In the genomic region with DNA sequence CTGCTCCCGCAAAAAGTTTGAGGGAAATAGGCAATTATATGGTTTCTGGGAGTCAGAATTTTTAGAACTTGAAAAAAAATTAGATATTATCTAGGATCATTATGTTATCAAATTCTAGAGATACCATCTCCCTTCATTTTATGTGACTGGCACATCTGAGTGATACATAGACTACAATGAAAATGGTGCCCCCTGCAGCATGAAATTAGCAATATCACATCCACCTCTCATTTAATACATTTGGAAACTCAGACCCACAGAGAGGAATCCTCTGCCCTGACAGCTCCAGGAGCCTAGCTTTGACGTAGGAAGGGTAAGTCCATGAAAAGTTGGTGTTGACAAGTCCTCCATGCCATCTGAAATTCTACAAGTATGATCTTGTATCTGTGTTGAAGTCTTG, we compare ENCODE assay signal across 8 cellular contexts.
A peak's percentile ranks its signal among the peaks of the same experiment; 100 is the strongest.
DNase-seq lines count a peak whose midpoint lies in the region; ATAC-seq and TF ChIP-seq lines count a peak whose summit lies in the region.

No MANE protein-coding gene starts in this region.

- H3K79me2 ChIP-seq in OCI-LY7 (ENCODE audit: insufficient read depth, low read depth, low read length), result no peaks in the 10 kb centered on the region

- H3K27ac ChIP-seq in OCI-LY7 (ENCODE audit: low read depth, low read length, poor library complexity, severe bottlenecking), result no peak overlapping the region

- BruUV-seq in OCI-LY7 (replicated peaks; lab: Mats Ljungman, UMichigan), result no TSS peak

- peaks cover 0 to 4% of the 10 kb centered on the region in 2 donors for H3K27me3 Mint-ChIP-seq in T-cell

- no peaks in the 10 kb centered on the region for H3K4me1 ChIP-seq in OCI-LY7 (ENCODE audit: insufficient read depth, low read length, poor library complexity, severe bottlenecking)

- H3K9me3 ChIP-seq in OCI-LY7 (ENCODE audit: low read length) (no peaks in the 10 kb centered on the region), MG63 (no peaks in the 10 kb centered on the region)

- no peak overlapping the region for H3K4me3 ChIP-seq in OCI-LY7 (ENCODE audit: low read depth, low read length, poor library complexity, severe bottlenecking)
- H3K4me3 ChIP-seq in MG63, result no peak overlapping the region

- H3K36me3 Mint-ChIP-seq in T-cell, result no peaks in the 10 kb centered on the region

- CTCF ChIA-PET in OCI-LY7 (lab: Charles Lee; ENCODE audit: unreplicated experiment), result no interaction called here
- CTCF ChIA-PET in T-cell (lab: Charles Lee), result no interaction called here

- H3K9me2 ChIP-seq in OCI-LY7 (ENCODE audit: insufficient read depth, low read length), result no peaks in the 10 kb centered on the region

- POLR2A ChIA-PET in OCI-LY7 (lab: Charles Lee), result no interaction called here
- POLR2A ChIA-PET in T-cell (lab: Charles Lee), result no interaction called here

- H3K27me3 ChIP-seq in MG63, result no peaks in the 10 kb centered on the region

- intact Hi-C loops in OCI-LY7 (cut with micrococcal nuclease; ENCODE audit: unreplicated experiment), result no loop called here

- H3K4me3 Mint-ChIP-seq in T-cell, result no peak overlapping the region

- H3K36me3 ChIP-seq in OCI-LY7 (ENCODE audit: insufficient read depth, low read length), result no peaks in the 10 kb centered on the region
- no peaks in the 10 kb centered on the region for H3K36me3 ChIP-seq in MG63

- TF ChIP-seq CTCF in OCI-LY7 (conservative IDR thresholded peaks at IDR 0.05; ENCODE audit: low read length), result peak; percentile 80

- H3K9me3 Mint-ChIP-seq in T-cell, result no peaks in the 10 kb centered on the region

- ATAC-seq in HG02678 (IDR thresholded peaks at IDR 0.05; ENCODE audit: unreplicated experiment) (peak; percentile 47), HG03571 (IDR thresholded peaks at IDR 0.05; ENCODE audit: unreplicated experiment) (no peak), HG03039 (IDR thresholded peaks at IDR 0.05; ENCODE audit: unreplicated experiment) (no peak), T-cell (replicated peaks in 1 of 4) (no peak)

- no peaks in the 10 kb centered on the region for H3K4me1 Mint-ChIP-seq in T-cell

- no peak overlapping the region for H3K27ac Mint-ChIP-seq in T-cell

- H4K20me1 ChIP-seq in OCI-LY7 (ENCODE audit: insufficient read depth, low read length), result no peaks in the 10 kb centered on the region

- H3K4me2 ChIP-seq in OCI-LY7 (ENCODE audit: low read length), result no peak overlapping the region

- no peak overlapping the region for H2AFZ ChIP-seq in OCI-LY7 (ENCODE audit: low read length)

- peak; percentile 19 for DNase-seq in EL
- peak; percentile 22 for DNase-seq in OCI-LY7 (ENCODE audit: low spot score)
- DNase-seq in foreskin melanocyte, result peak; percentile 12
- no peak for DNase-seq in MG63
- no peak for DNase-seq in T-cell

Comparison
In these comparisons a context has a peak if more than half of its experiments do, and no peak if none do; other contexts are left out.
1. DNase-seq: peak in EL (single experiment), OCI-LY7 (single experiment) and foreskin melanocyte (single experiment); none in MG63 (single experiment) and T-cell (0 of 34).